ENCODE assay signal across 8 cellular contexts in genomic region chr1:169892176-169892818, GRCh38. TPM values are rescaled to one million over a fixed set of nuclear protein-coding genes. Genes with fewer than 3 reads are reported as not detected.
DNase-seq lines count a peak whose midpoint lies in the region; ATAC-seq, FAIRE-seq and TF ChIP-seq lines count a peak whose summit lies in the region.

No MANE protein-coding gene starts in this region.

- TF ChIP-seq CTCF in A549 (IDR thresholded peaks at IDR 0.05): no peak
- TF ChIP-seq CTCF in mammary epithelial cell (conservative IDR thresholded peaks at IDR 0.05 in 1 of 2, IDR thresholded peaks at IDR 0.05 in 1 of 2; ENCODE audit: extremely low read depth in 1 of 2, insufficient read depth in 1 of 2, low read depth in 1 of 2, low read length in 2 of 2): no peak

- no peak overlapping the region for H3K9ac ChIP-seq in HUES48 (ENCODE audit: low read depth, low read length)
- H3K9ac ChIP-seq in mammary epithelial cell (ENCODE audit: insufficient read depth, low read length): peak overlapping the region; percentile 99
- H3K9ac ChIP-seq in mucosa of stomach (ENCODE audit: low read length): peak overlapping the region; percentile 76

- 59% methylated on average over 7 of the region's 7 CpGs for WGBS in A549 (ENCODE audit: missing lambda C conversion rate)
- WGBS in mammary epithelial cell (ENCODE audit: low coverage, missing lambda C conversion rate): 77% methylated on average over 7 of the region's 7 CpGs

- dilution Hi-C loops in mammary epithelial cell (cut with HindIII; ENCODE audit: low sequenced_read_pairs): no loop called here

- in situ Hi-C loops in mammary epithelial cell (cut with MboI; ENCODE audit: low sequenced_read_pairs in 2 of 2): no loop called here

- H3K36me3 ChIP-seq in HUES48 (ENCODE audit: control insufficient read depth, insufficient read depth, low read length) (peaks cover 10% of the 10 kb centered on the region), mammary epithelial cell (ENCODE audit: insufficient read depth, low read length) (no peaks in the 10 kb centered on the region), mucosa of stomach (ENCODE audit: control insufficient read depth, insufficient read depth, low read length) (no peaks in the 10 kb centered on the region)

- TF ChIP-seq RAD21 in A549 (conservative IDR thresholded peaks at IDR 0.05 in 1 of 2, IDR thresholded peaks at IDR 0.05 in 1 of 2): no peak

- intact Hi-C loops in mammary epithelial cell (cut with micrococcal nuclease) (loop anchor here (5.0 kb wide), 1 partner anchor 100 kb away; the partner anchor contains the start of gene METTL18), left colon (cut with DNase I, micrococcal nuclease) (no loop called here)

- H3K27ac ChIP-seq in A549: peak overlapping the region; percentile 94 to 96; a peak in 5 of 6 replicates
- H3K27ac ChIP-seq in HUES48 (ENCODE audit: low read depth, low read length): no peak overlapping the region
- peak overlapping the region; percentile 99 for H3K27ac ChIP-seq in mammary epithelial cell (ENCODE audit: insufficient read depth, low read depth, low read length)

- TF ChIP-seq EP300 in A549 (IDR thresholded peaks at IDR 0.05): no peak

- BruUV-seq in mammary epithelial cell (replicated peaks; lab: Mats Ljungman, UMichigan): TSS peak; percentile 27

- POLR2A ChIA-PET in A549 (lab: Yijun Ruan, JAX): interaction anchor here (1.0 to 2.1 kb wide), 3 partner anchors 34 to 182 kb away, joined by 3 to 8 read pairs (median 7); partner anchors contain the start of genes KIFAP3 and METTL18

- CTCF ChIA-PET in A549 (lab: Yijun Ruan, JAX): interaction anchor here (1.2 kb wide), 1 partner anchor 16 kb away, joined by 3 read pairs; no protein-coding TSS in a partner anchor
- CTCF ChIA-PET in mammary epithelial cell (lab: Charles Lee; ENCODE audit: low non-redundant PET): no interaction called here

- no peak for FAIRE-seq in A549 (lab: Jason Lieb, UNC)

- no peak for TF ChIP-seq POLR2A in A549 (IDR thresholded peaks at IDR 0.05; ENCODE audit: low read length)

- no peaks in the 10 kb centered on the region for H3K27me3 ChIP-seq in HUES48 (ENCODE audit: control insufficient read depth, insufficient read depth, low read length)
- no peaks in the 10 kb centered on the region for H3K27me3 ChIP-seq in mammary epithelial cell (ENCODE audit: insufficient read depth, low read length)
- H3K27me3 ChIP-seq in mucosa of stomach (ENCODE audit: control insufficient read depth, insufficient read depth, low read length): no peaks in the 10 kb centered on the region

- H3K79me2 ChIP-seq in mammary epithelial cell (ENCODE audit: insufficient read depth, low read length): peaks cover 50% of the 10 kb centered on the region

- DNase-seq in A549 (ENCODE audit: low read depth in 1 of 2, low spot score in 1 of 2) (no peak), mammary epithelial cell (no peak), left colon (no peak), UCSD-AML1 (lab: John Stamatoyannopoulos, UW; ENCODE audit: unreplicated experiment) (no peak), NCI-H1092 (lab: John Stamatoyannopoulos, UW) (no peak)

- H3K4me1 ChIP-seq in A549: peaks cover 22% of the 10 kb centered on the region
- H3K4me1 ChIP-seq in HUES48 (ENCODE audit: control insufficient read depth, insufficient read depth, low read length): peaks cover 49% of the 10 kb centered on the region
- H3K4me1 ChIP-seq in mammary epithelial cell (ENCODE audit: insufficient read depth, low read length): peaks cover 20% of the 10 kb centered on the region
- H3K4me1 ChIP-seq in mucosa of stomach (ENCODE audit: control insufficient read depth, insufficient read depth, low read length): peaks cover 18% of the 10 kb centered on the region

- no peak for ATAC-seq in A549
- no peak for ATAC-seq in left colon
- ATAC-seq in GM18873 (IDR thresholded peaks at IDR 0.05; ENCODE audit: low FRiP score, unreplicated experiment): no peak

- H3K9me3 ChIP-seq in A549 (no peaks in the 10 kb centered on the region), HUES48 (ENCODE audit: control insufficient read depth, insufficient read depth, low read length) (no peaks in the 10 kb centered on the region), mammary epithelial cell (replicated peaks; ENCODE audit: insufficient read depth, low read length) (no peaks in the 10 kb centered on the region), mucosa of stomach (ENCODE audit: control insufficient read depth, low read length) (no peaks in the 10 kb centered on the region)

- no peaks in the 10 kb centered on the region for H4K20me1 ChIP-seq in mammary epithelial cell (ENCODE audit: insufficient read depth, low read length)

- H3K4me2 ChIP-seq in A549 (peak overlapping the region; percentile 76), mammary epithelial cell (ENCODE audit: insufficient read depth, low read depth, low read length) (peak overlapping the region; percentile 80)

- H3K4me3 ChIP-seq in A549: peak overlapping the region; percentile 99
- peak overlapping the region; percentile 82 for H3K4me3 ChIP-seq in HUES48 (ENCODE audit: low read depth, low read length)
- peak overlapping the region; percentile 80 to 95 (median 86) for H3K4me3 ChIP-seq in mammary epithelial cell (replicated peaks in 1 of 3; ENCODE audit: insufficient read depth in 1 of 3, low read depth in 2 of 3, low read length in 3 of 3)
- peak overlapping the region; percentile 77 for H3K4me3 ChIP-seq in mucosa of stomach (ENCODE audit: low read length)

- H2AFZ ChIP-seq in mammary epithelial cell (ENCODE audit: low read depth, low read length): peak overlapping the region; percentile 94

TF ChIP-seq in A549, 52 proteins besides CTCF, POLR2A, EP300 and RAD21:
- TF ChIP-seq BHLHE40 (IDR thresholded peaks at IDR 0.05; ENCODE audit: low read depth, low read length): no peak
- TF ChIP-seq RARB (CRISPR knock-in tag; IDR thresholded peaks at IDR 0.05): no peak
- no peak for TF ChIP-seq EHMT2 (IDR thresholded peaks at IDR 0.05; ENCODE audit: low read depth)
- TF ChIP-seq MAZ (IDR thresholded peaks at IDR 0.05; ENCODE audit: borderline replicate concordance, low read depth, low read length): no peak
- TF ChIP-seq ESRRA (IDR thresholded peaks at IDR 0.05; ENCODE audit: borderline replicate concordance, low read length): no peak
- TF ChIP-seq MAFK (IDR thresholded peaks at IDR 0.05; ENCODE audit: partially characterized antibody): peak; percentile 97
- no peak for TF ChIP-seq ZC3H11A (IDR thresholded peaks at IDR 0.05)
TF ChIP-seq in A549: peak in this region for 1.

RNA-seq across cellular contexts. Expression of gene SCYL3, which starts 1.4 kb away (rescaled TPM):
- polyA plus RNA-seq in A549 (2011; rRNA removed): 7.3 and 8.1 TPM in 2 replicates
- 1.9 TPM in 2 replicates for polyA plus RNA-seq in A549 (2012; cell fraction: cytosol; rRNA removed)
- 1.7 and 1.9 TPM in 2 replicates for polyA plus RNA-seq in A549 (2012; cell fraction: nucleus; rRNA removed)
- 2.6 to 3.5 TPM (median 3.2 TPM) in 3 replicates for polyA plus RNA-seq in A549 (2017; fragmentation: RNase III; extraction: RNeasy Plus Mini Kit Qiagen cat#74134 plus additional on column Dnase treatment)
- polyA minus RNA-seq in A549 (2011; rRNA and poly(A)+ RNA removed): 8.5 and 9.3 TPM in 2 replicates
- 1 to 10 TPM; 4.8 to 9.5 TPM for total RNA-seq in mammary epithelial cell
- polyA plus RNA-seq in mammary epithelial cell: 3.0 TPM
- 5.3 TPM for polyA minus RNA-seq in mammary epithelial cell
- total RNA-seq in left colon: 10 to 100 TPM; 14.7 to 15.4 TPM
